In the genomic region with DNA sequence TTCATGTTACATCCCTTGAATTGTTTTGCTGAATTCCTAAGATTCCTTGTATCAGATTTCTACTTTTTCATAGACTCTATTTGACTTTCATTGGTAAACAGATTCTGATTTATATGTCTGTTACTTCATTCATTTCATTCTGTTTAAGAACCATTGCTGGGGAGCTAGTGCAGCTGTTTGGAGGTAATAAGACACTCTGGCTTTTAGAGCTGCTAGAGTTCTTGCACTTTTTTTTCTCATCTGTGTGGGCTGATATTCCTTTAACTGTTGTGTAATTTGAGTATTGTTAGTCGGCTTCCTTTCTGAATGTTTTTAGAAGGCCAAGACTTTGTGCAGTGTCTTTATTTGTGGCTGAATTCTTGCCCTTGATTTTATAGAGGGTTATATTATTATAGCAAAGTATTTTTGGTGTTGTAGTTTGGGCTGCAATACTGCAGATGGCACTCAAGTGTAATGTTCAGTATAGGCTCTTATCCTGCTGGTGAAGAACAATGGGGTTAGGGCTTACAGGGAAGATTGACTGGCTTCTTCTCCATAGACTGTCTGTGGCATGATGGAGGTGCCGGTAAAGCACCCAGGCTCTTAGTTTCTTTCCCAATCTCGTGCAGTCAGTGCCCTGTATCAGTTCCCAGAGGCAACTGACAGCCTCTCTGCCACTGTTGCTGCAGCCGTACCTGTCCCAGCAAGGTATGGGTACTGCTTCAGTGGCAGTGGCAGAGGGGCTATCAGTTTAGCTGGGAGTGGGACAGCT, we compare ENCODE assay signal across 8 cellular contexts.
DNase-seq lines count a peak whose midpoint lies in the region; ATAC-seq and TF ChIP-seq lines count a peak whose summit lies in the region.

No MANE protein-coding gene starts in this region.

- intact Hi-C loops in mucosa of descending colon (cut with DNase I, micrococcal nuclease): no loop called here

- H3K23me2 ChIP-seq in H9 (ENCODE audit: insufficient read length, low read depth, low read length, poor library complexity, severe bottlenecking): no peaks in the 10 kb centered on the region

- no peak overlapping the region for H4K91ac ChIP-seq in H9 (ENCODE audit: insufficient read length, low read depth, low read length)

- 0 out of 7 replicates have a peak overlapping the region, but pooled peaks of 1 of the 3 experiments have one; percentile 11 for H3K27ac Mint-ChIP-seq in H9
- H3K27ac Mint-ChIP-seq in naive thymus-derived CD8-positive, alpha-beta T cell: no peak overlapping the region

- H2BK12ac ChIP-seq in H9 (ENCODE audit: insufficient read length, low read depth, low read length): no peak overlapping the region

- H3K56ac ChIP-seq in H9 (ENCODE audit: insufficient read length, low read depth, low read length): no peak overlapping the region

- H3K4me2 ChIP-seq in H9 (ENCODE audit: insufficient read depth, insufficient read length, low read length): no peak overlapping the region

- WGBS in H9 (ENCODE audit: extremely low coverage, insufficient read length, low lambda C conversion rate): no CpG with 5 or more reads among the region's 4 CpGs

- H3K27me3 ChIP-seq in H9 (ENCODE audit: insufficient read depth, low read length) (no peaks in the 10 kb centered on the region), adipocyte (replicated peaks; ENCODE audit: control insufficient read depth, insufficient read depth, low read length) (no peaks in the 10 kb centered on the region)

- H3K4me3 ChIP-seq in LNCaP clone FGC (ENCODE audit: low read depth, low read length) (no peak overlapping the region), adipocyte (ENCODE audit: low read length) (no peak overlapping the region), mucosa of descending colon (no peak overlapping the region)

- no peaks in the 10 kb centered on the region for H3K4me1 ChIP-seq in H9 (ENCODE audit: insufficient read depth, low read length)
- peaks cover 3% of the 10 kb centered on the region for H3K4me1 ChIP-seq in adipocyte (ENCODE audit: control insufficient read depth, insufficient read depth, low read length)
- no peaks in the 10 kb centered on the region for H3K4me1 ChIP-seq in mucosa of descending colon (ENCODE audit: low read depth)

- H4K5ac ChIP-seq in H9 (ENCODE audit: insufficient read length, low read depth, low read length): no peak overlapping the region

- no peak overlapping the region for H2BK120ac ChIP-seq in H9 (ENCODE audit: low read depth, low read length, poor library complexity, severe bottlenecking)

- no peak overlapping the region for H3K4me3 Mint-ChIP-seq in H9
- H3K4me3 Mint-ChIP-seq in naive thymus-derived CD8-positive, alpha-beta T cell: no peak overlapping the region

- H4K20me1 ChIP-seq in H9 (ENCODE audit: control insufficient read depth, insufficient read depth, insufficient read length): no peaks in the 10 kb centered on the region

- H2BK15ac ChIP-seq in H9 (ENCODE audit: low read depth, low read length): no peak overlapping the region

- no peaks in the 10 kb centered on the region for H3K79me1 ChIP-seq in H9 (ENCODE audit: insufficient read depth, low read depth, low read length, poor library complexity, severe bottlenecking)

- H3K9me3 ChIP-seq in H9 (ENCODE audit: control insufficient read depth, low read depth, low read length) (no peaks in the 10 kb centered on the region), adipocyte (ENCODE audit: control insufficient read depth, low read length) (peaks cover 14% of the 10 kb centered on the region), mucosa of descending colon (peaks cover 3% of the 10 kb centered on the region)

- peak overlapping the region; percentile 64 for H3K14ac ChIP-seq in H9 (ENCODE audit: insufficient read depth, low read length)

- H3K27me3 Mint-ChIP-seq in H9 (ENCODE audit: low read depth): peaks cover 2% of the 10 kb centered on the region
- peaks cover 0 to 7% (median 4%) of the 10 kb centered on the region in 5 donors for H3K27me3 Mint-ChIP-seq in naive thymus-derived CD8-positive, alpha-beta T cell

- H2BK5ac ChIP-seq in H9 (ENCODE audit: insufficient read length, low read length): no peak overlapping the region

- peak overlapping the region; percentile 65 for H3K18ac ChIP-seq in H9 (ENCODE audit: insufficient read length, low read depth, low read length)

- no peak overlapping the region for H2AK5ac ChIP-seq in H9 (ENCODE audit: insufficient read length, low read length)

- TF ChIP-seq CTCF in GM12874 (IDR thresholded peaks at IDR 0.05; ENCODE audit: insufficient read depth, low read depth, low read length) (peak; percentile 32; the same call in 1 of the 2 replicates), H9 (conservative IDR thresholded peaks at IDR 0.05) (peak; percentile 75), LNCaP clone FGC (IDR thresholded peaks at IDR 0.05; ENCODE audit: control insufficient read depth, extremely low read depth, insufficient read depth) (peak; percentile 62), mucosa of descending colon (IDR thresholded peaks at IDR 0.05) (no peak)

- POLR2A ChIA-PET in naive thymus-derived CD8-positive, alpha-beta T cell (lab: Charles Lee): no interaction called here

- H3K36me3 Mint-ChIP-seq in H9 (ENCODE audit: insufficient read depth in 1 of 3, low read depth in 3 of 3): peaks cover 0 to 5% (median 2%) of the 10 kb centered on the region in 3 experiments; a peak in 4 of 7 replicates
- peaks cover 0 to 21% (median 7%) of the 10 kb centered on the region in 3 donors for H3K36me3 Mint-ChIP-seq in naive thymus-derived CD8-positive, alpha-beta T cell

- H3K23ac ChIP-seq in H9 (ENCODE audit: insufficient read length, low read depth, low read length): no peak overlapping the region

- H3K9ac ChIP-seq in H9 (ENCODE audit: extremely low read depth, insufficient read length, low read length): no peak overlapping the region
- no peak overlapping the region for H3K9ac ChIP-seq in adipocyte (ENCODE audit: low read length)

- no peak overlapping the region for H4K8ac ChIP-seq in H9 (replicated peaks; ENCODE audit: insufficient read length, low read depth, low read length)

- no peak overlapping the region for H3K4ac ChIP-seq in H9 (ENCODE audit: low read depth, low read length)

- H3K79me2 ChIP-seq in H9 (ENCODE audit: insufficient read depth, low read length): no peaks in the 10 kb centered on the region

- ATAC-seq in mucosa of descending colon: peak; percentile 85
- ATAC-seq in naive thymus-derived CD8-positive, alpha-beta T cell: no peak

- H3K4me1 Mint-ChIP-seq in H9: peaks cover 3% of the 10 kb centered on the region in 2 experiments
- peaks cover 0 to 1% (median 0%) of the 10 kb centered on the region in 4 donors for H3K4me1 Mint-ChIP-seq in naive thymus-derived CD8-positive, alpha-beta T cell

- H3K9me3 Mint-ChIP-seq in H9: peaks cover 4 to 6% of the 10 kb centered on the region in 2 experiments
- peaks cover 19 to 69% (median 40%) of the 10 kb centered on the region in 9 donors for H3K9me3 Mint-ChIP-seq in naive thymus-derived CD8-positive, alpha-beta T cell

- DNase-seq in H9 (peak; percentile 55), LNCaP clone FGC (ENCODE audit: low read depth) (peak; percentile 41), adipocyte (ENCODE audit: low read depth) (peak; percentile 76), mucosa of descending colon (peak in 1 of 3 donors; percentile 9), globus pallidus (ENCODE audit: low spot score) (no peak), cortex of kidney (lab: John Stamatoyannopoulos, UW) (no peak)
- DNase-seq in naive thymus-derived CD8-positive, alpha-beta T cell: no peak

- H2AFZ ChIP-seq in H9 (ENCODE audit: low read length): peak overlapping the region; percentile 48

- H3T11ph ChIP-seq in H9 (ENCODE audit: low read length): no peak overlapping the region

- H2BK20ac ChIP-seq in H9 (ENCODE audit: low read depth, low read length, poor library complexity, severe bottlenecking): no peak overlapping the region

- H3K27ac ChIP-seq in H9 (ENCODE audit: insufficient read length, low read depth, low read length): no peak overlapping the region

- H3K36me3 ChIP-seq in adipocyte (ENCODE audit: control insufficient read depth, insufficient read depth, low read length, severe bottlenecking): no peaks in the 10 kb centered on the region
- no peaks in the 10 kb centered on the region for H3K36me3 ChIP-seq in mucosa of descending colon (ENCODE audit: low read depth)

Comparison
In these comparisons a context has a peak if more than half of its experiments do, and no peak if none do; other contexts are left out.
1. DNase-seq: peak in H9 (single experiment), LNCaP clone FGC (single experiment) and adipocyte (single experiment); none in naive thymus-derived CD8-positive, alpha-beta T cell (0 of 10), globus pallidus (single experiment) and cortex of kidney (single experiment).